In genomic region chr12:46998811-46999368, GRCh38 we compare ENCODE assay signal across 16 cellular contexts.
DNase-seq lines count a peak whose midpoint lies in the region; ATAC-seq and TF ChIP-seq lines count a peak whose summit lies in the region.
"Had no signal": no experiment of that assay in that cellular context is flagged by ENCODE, and none has a peak within 500 bp of the region (broad histone marks: within the 10 kb centered on the region; RNA-seq: fewer than 3 reads in every experiment).

No MANE protein-coding gene starts in this region.

- no peak overlapping the region for H3K9ac ChIP-seq in fibroblast of lung (ENCODE audit: insufficient read depth, low read length)

- no peak for TF ChIP-seq POLR2A in vagina (IDR thresholded peaks at IDR 0.05)

- no peaks in the 10 kb centered on the region for H3K4me1 ChIP-seq in fibroblast of lung (ENCODE audit: control insufficient read depth, extremely low read depth, insufficient read depth, low read length)
- H3K4me1 ChIP-seq in mucosa of descending colon (ENCODE audit: low read depth) = no peaks in the 10 kb centered on the region
- H3K4me1 ChIP-seq in vagina = no peaks in the 10 kb centered on the region
- H3K4me1 ChIP-seq: colonic mucosa had no signal

- H3K36me3 ChIP-seq in fibroblast of lung (ENCODE audit: control insufficient read depth, insufficient read depth, low read length) (no peaks in the 10 kb centered on the region), mucosa of descending colon (ENCODE audit: low read depth) (no peaks in the 10 kb centered on the region), vagina (no peaks in the 10 kb centered on the region)
- H3K36me3 ChIP-seq: colonic mucosa had no signal

- intact Hi-C loops in mucosa of descending colon (cut with DNase I, micrococcal nuclease) (no loop called here), vagina (cut with DNase I) (no loop called here)

- H3K27me3 ChIP-seq in fibroblast of lung (ENCODE audit: control insufficient read depth, insufficient read depth, low read length) (no peaks in the 10 kb centered on the region), vagina (no peaks in the 10 kb centered on the region)
- H3K27me3 ChIP-seq: colonic mucosa had no signal

- CTCF ChIA-PET in RWPE1 (lab: Yijun Ruan, JAX) = interaction anchor here (0.7 to 1.1 kb wide), 3 partner anchors 15 to 26 kb away, joined by 3 read pairs; no protein-coding TSS in a partner anchor

- no peaks in the 10 kb centered on the region for H4K20me1 ChIP-seq in fibroblast of lung (ENCODE audit: control insufficient read depth, extremely low read depth, insufficient read depth, low read length)

- no peaks in the 10 kb centered on the region for H3K9me3 ChIP-seq in fibroblast of lung (ENCODE audit: control insufficient read depth, insufficient read depth, low read depth, low read length)
- H3K9me3 ChIP-seq in mucosa of descending colon = peaks cover 2% of the 10 kb centered on the region
- no peaks in the 10 kb centered on the region for H3K9me3 ChIP-seq in vagina
- H3K9me3 ChIP-seq: colonic mucosa had no signal

- H3K27ac ChIP-seq in RWPE1 (no peak overlapping the region), fibroblast of lung (ENCODE audit: insufficient read depth, low read length) (no peak overlapping the region), vagina (no peak overlapping the region)
- H3K27ac ChIP-seq: colonic mucosa had no signal

- TF ChIP-seq CTCF in RWPE1 (conservative IDR thresholded peaks at IDR 0.05; ENCODE audit: low read depth) (no peak), fibroblast of lung (conservative IDR thresholded peaks at IDR 0.05 in 1 of 2, IDR thresholded peaks at IDR 0.05 in 1 of 2; ENCODE audit: low read depth in 1 of 2, low read length in 2 of 2) (no peak), retinal pigment epithelial cell (conservative IDR thresholded peaks at IDR 0.05; ENCODE audit: low read depth, low read length) (no peak), mucosa of descending colon (IDR thresholded peaks at IDR 0.05) (no peak), vagina (IDR thresholded peaks at IDR 0.05) (no peak)

- H3K79me2 ChIP-seq in fibroblast of lung (ENCODE audit: control insufficient read depth, insufficient read depth, low read length) = no peaks in the 10 kb centered on the region

- H3K4me2 ChIP-seq in fibroblast of lung (ENCODE audit: extremely low read depth, insufficient read depth, low read length) = no peak overlapping the region

- DNase-seq in GM03348 (ENCODE audit: low spot score) (peak; percentile 77), RWPE1 (ENCODE audit: low spot score) (peak; percentile 71), fibroblast of lung (ENCODE audit: low read depth in 2 of 2) (peak; percentile 22 to 94), retinal pigment epithelial cell (ENCODE audit: low read depth) (peak; percentile 74), NCI-H526 (lab: John Stamatoyannopoulos, UW) (no peak), mucosa of descending colon (no peak), vagina (ENCODE audit: extremely low spot score in 2 of 2) (no peak)
- DNase-seq: activated B cell treated with CpG ODN at 0.5 μM for 24 hours; activated CD8-positive, alpha-beta memory T cell treated with anti-CD3 and anti-CD28 coated beads, Interleukin-2, amount 50 U/mL, for 4 hours; colonic mucosa; naive B cell; NK-92 treated with Interleukin-12 subunit alpha and Interleukin-12 subunit beta, amount 100 ng/mL, for 24 hours; stimulated activated naive CD8-positive, alpha-beta T cell treated with anti-CD3 and anti-CD28 coated beads, Interleukin-15, amount 100 ng/mL, for 72 hours had no signal

- ATAC-seq in HG03159 (IDR thresholded peaks at IDR 0.05; ENCODE audit: unreplicated experiment) (no peak), mucosa of descending colon (no peak)
- ATAC-seq: activated naive CD4-positive, alpha-beta T cell treated with anti-CD3 and anti-CD28 coated beads, Interleukin-2, amount 50 U/mL, for 72 hours; sciatic nerve; stimulated activated naive CD8-positive, alpha-beta T cell treated with anti-CD3 and anti-CD28 coated beads, Interleukin-15, amount 100 ng/mL, for 72 hours had no signal

- POLR2A ChIA-PET in RWPE1 (lab: Yijun Ruan, JAX; ENCODE audit: low non-redundant PET) = no interaction called here

- H2AFZ ChIP-seq in fibroblast of lung (ENCODE audit: low read length) = no peak overlapping the region

- H3K4me3 ChIP-seq in fibroblast of lung (replicated peaks in 1 of 4; ENCODE audit: control extremely low read depth in 1 of 4, insufficient read depth in 1 of 4, low read depth in 3 of 4, low read length in 4 of 4) = no peak overlapping the region
- H3K4me3 ChIP-seq in retinal pigment epithelial cell (ENCODE audit: low read length) = no peak overlapping the region
- H3K4me3 ChIP-seq in mucosa of descending colon = no peak overlapping the region
- no peak overlapping the region for H3K4me3 ChIP-seq in vagina
- H3K4me3 ChIP-seq: colonic mucosa had no signal

Comparison
In these comparisons a context has a peak if more than half of its experiments do, and no peak if none do; other contexts are left out.
1. DNase-seq: peak in GM03348 (single experiment), RWPE1 (single experiment), fibroblast of lung (2 of 2) and retinal pigment epithelial cell (single experiment); none in NCI-H526 (0 of 2), mucosa of descending colon (0 of 3) and vagina (0 of 2).